13 cellular contexts compared by ENCODE assay signal in genomic region chr1:155263067-155263466, GRCh38. TPM values are rescaled to one million over a fixed set of nuclear protein-coding genes. Genes with fewer than 3 reads are reported as not detected.
A peak's percentile ranks its signal among the peaks of the same experiment; 100 is the strongest.
DNase-seq lines count a peak whose midpoint lies in the region; ATAC-seq, FAIRE-seq and TF ChIP-seq lines count a peak whose summit lies in the region.
"Had no signal": no experiment of that assay in that cellular context is flagged by ENCODE, and none has a peak within 500 bp of the region (broad histone marks: within the 10 kb centered on the region; RNA-seq: fewer than 3 reads in every experiment).

No MANE protein-coding gene starts in this region.

- FAIRE-seq in A549 (lab: Jason Lieb, UNC): no peak

- CTCF ChIA-PET in A549 (lab: Yijun Ruan, JAX): interaction anchor here (1.0 to 16.5 kb wide), 4 partner anchors 13 to 61 kb away, joined by 3 to 326 read pairs (median 4); partner anchors contain the start of gene FDPS

- H3K36me3 ChIP-seq in GM23338 (ENCODE audit: insufficient read depth): peaks cover 59% of the 10 kb centered on the region

- no peak for TF ChIP-seq CTCF in A549 (IDR thresholded peaks at IDR 0.05)
- no peak for TF ChIP-seq CTCF in GM23338 (conservative IDR thresholded peaks at IDR 0.05; ENCODE audit: low read depth in 2 of 2)
- no peak for TF ChIP-seq CTCF in mesothelial cell of epicardium (IDR thresholded peaks at IDR 0.05; ENCODE audit: unreplicated experiment)

- no peak for TF ChIP-seq RAD21 in A549 (conservative IDR thresholded peaks at IDR 0.05 in 1 of 2, IDR thresholded peaks at IDR 0.05 in 1 of 2)

- ATAC-seq in A549: no peak
- no peak for ATAC-seq in GM23338
- no peak for ATAC-seq in GM21526 (IDR thresholded peaks at IDR 0.05; ENCODE audit: low FRiP score, unreplicated experiment)
- ATAC-seq in GM21528 (IDR thresholded peaks at IDR 0.05; ENCODE audit: low FRiP score, unreplicated experiment): no peak
- ATAC-seq in HG02840 (IDR thresholded peaks at IDR 0.05; ENCODE audit: low FRiP score, unreplicated experiment): no peak

- H3K27me3 Mint-ChIP-seq in GM23338 (ENCODE audit: insufficient read depth, low read depth, poor library complexity): peaks cover 15% of the 10 kb centered on the region
- no peaks in the 10 kb centered on the region for H3K27me3 Mint-ChIP-seq in activated T-helper 2 cell treated with anti-CD3 and anti-CD28 coated beads, Interferon-gamma antibody, Interleukin-2, Interleukin-4, amounts not matched to agents 10 μg/mL and 5 μg/mL and 100 μg/mL, durations not matched to agents 14 hours and 24 hours and 36 hours (ENCODE audit: low read depth)
- no peaks in the 10 kb centered on the region for H3K27me3 Mint-ChIP-seq in mesothelial cell of epicardium (ENCODE audit: low read depth)

- H2AFZ ChIP-seq in GM23338: no peak overlapping the region

- DNase-seq in A549 (ENCODE audit: low read depth in 1 of 2, low spot score in 1 of 2) (no peak), GM23338 (ENCODE audit: low spot score) (no peak), mesothelial cell of epicardium (ENCODE audit: low spot score in 2 of 2, unreplicated experiment in 2 of 2) (no peak), substantia nigra (lab: John Stamatoyannopoulos, UW) (no peak)
- no peak for DNase-seq in activated T-helper 2 cell treated with anti-CD3 and anti-CD28 coated beads, Interferon-gamma antibody, Interleukin-2, Interleukin-4, amounts not matched to agents 10 μg/mL and 5 μg/mL and 100 μg/mL, durations not matched to agents 14 hours and 24 hours and 36 hours (ENCODE audit: low spot score)
- DNase-seq: SIG-M5; stimulated activated CD4-positive, alpha-beta T cell treated with anti-CD3 and anti-CD28 coated beads, Interleukin-15, amount 100 ng/mL, for 24 hours had no signal

- H3K9me3 ChIP-seq in A549: no peaks in the 10 kb centered on the region

- H3K9me2 ChIP-seq in GM23338 (ENCODE audit: insufficient read depth): no peaks in the 10 kb centered on the region

- WGBS in A549 (ENCODE audit: missing lambda C conversion rate): 95% methylated on average over 11 of the region's 11 CpGs

- 0 out of 2 replicates have a peak, but pooled peaks cover 11% of the 10 kb centered on the region for H4K20me1 ChIP-seq in GM23338 (replicated peaks; ENCODE audit: insufficient read depth)

- no peak for TF ChIP-seq POLR2A in A549 (IDR thresholded peaks at IDR 0.05; ENCODE audit: low read length)

- peaks cover 14% of the 10 kb centered on the region for H3K4me1 ChIP-seq in A549
- H3K4me1 ChIP-seq in GM23338 (ENCODE audit: insufficient read depth): peaks cover 9% of the 10 kb centered on the region

- peaks cover 59% of the 10 kb centered on the region for H3F3A ChIP-seq in GM23338 (replicated peaks; ENCODE audit: low read depth)

- no peak overlapping the region for H3K4me3 ChIP-seq in A549
- H3K4me3 ChIP-seq in GM23338: no peak overlapping the region

- no peak overlapping the region; the same call in 2 of the 3 replicates for H3K4me3 Mint-ChIP-seq in GM23338
- H3K4me3 Mint-ChIP-seq in activated T-helper 2 cell treated with anti-CD3 and anti-CD28 coated beads, Interferon-gamma antibody, Interleukin-2, Interleukin-4, amounts not matched to agents 10 μg/mL and 5 μg/mL and 100 μg/mL, durations not matched to agents 14 hours and 24 hours and 36 hours (ENCODE audit: low read depth): peak overlapping the region; percentile 98
- H3K4me3 Mint-ChIP-seq in mesothelial cell of epicardium: peak overlapping the region; percentile 2

- peak overlapping the region; percentile 91; the same call in 1 of the 3 replicates for H3K4me2 ChIP-seq in A549
- H3K4me2 ChIP-seq in GM23338: 0 out of 2 replicates have a peak overlapping the region, but pooled peaks have one; percentile 18

- H3K9me3 Mint-ChIP-seq in GM23338 (peaks cover 7% of the 10 kb centered on the region; the same call in 1 of the 3 replicates), mesothelial cell of epicardium (no peaks in the 10 kb centered on the region)
- no peaks in the 10 kb centered on the region for H3K9me3 Mint-ChIP-seq in activated T-helper 2 cell treated with anti-CD3 and anti-CD28 coated beads, Interferon-gamma antibody, Interleukin-2, Interleukin-4, amounts not matched to agents 10 μg/mL and 5 μg/mL and 100 μg/mL, durations not matched to agents 14 hours and 24 hours and 36 hours

- H3K27ac ChIP-seq in A549 (peak overlapping the region in 1 of 2 experiments; percentile 97; a peak in 1 of 6 replicates), GM23338 (ENCODE audit: low read depth) (peak overlapping the region; percentile 81), substantia nigra (ENCODE audit: low read depth, low read length, poor library complexity, severe bottlenecking) (no peak overlapping the region)

- no peaks in the 10 kb centered on the region for H3K27me3 ChIP-seq in GM23338 (ENCODE audit: insufficient read depth)

- H3K4me1 Mint-ChIP-seq in GM23338 (peaks cover 14% of the 10 kb centered on the region), mesothelial cell of epicardium (peaks cover 19% of the 10 kb centered on the region)
- peaks cover 23% of the 10 kb centered on the region for H3K4me1 Mint-ChIP-seq in activated T-helper 2 cell treated with anti-CD3 and anti-CD28 coated beads, Interferon-gamma antibody, Interleukin-2, Interleukin-4, amounts not matched to agents 10 μg/mL and 5 μg/mL and 100 μg/mL, durations not matched to agents 14 hours and 24 hours and 36 hours (ENCODE audit: low read depth)

- intact Hi-C loops in activated T-helper 2 cell treated with anti-CD3 and anti-CD28 coated beads, Interferon-gamma antibody, Interleukin-2, Interleukin-4, amounts not matched to agents 10 μg/mL and 5 μg/mL and 100 μg/mL, durations not matched to agents 14 hours and 24 hours and 36 hours (cut with micrococcal nuclease): loop anchor here (5.0 kb wide), 2 partner anchors 44 to 1239 kb away; partner anchors contain the start of genes FDPS and MEF2D

- no peak for TF ChIP-seq EP300 in A549 (IDR thresholded peaks at IDR 0.05)

- peaks cover 10% of the 10 kb centered on the region for H3K79me2 ChIP-seq in GM23338 (replicated peaks; ENCODE audit: insufficient read depth)

- POLR2A ChIA-PET in A549 (lab: Yijun Ruan, JAX): interaction anchor here (0.9 kb wide), 1 partner anchor 10 kb away, joined by 5 read pairs; the partner anchor contains the start of gene CLK2

- H3K36me3 Mint-ChIP-seq in GM23338 (ENCODE audit: low read depth): peaks cover 72% of the 10 kb centered on the region
- peaks cover 91% of the 10 kb centered on the region for H3K36me3 Mint-ChIP-seq in activated T-helper 2 cell treated with anti-CD3 and anti-CD28 coated beads, Interferon-gamma antibody, Interleukin-2, Interleukin-4, amounts not matched to agents 10 μg/mL and 5 μg/mL and 100 μg/mL, durations not matched to agents 14 hours and 24 hours and 36 hours (ENCODE audit: low read depth)
- peaks cover 35% of the 10 kb centered on the region for H3K36me3 Mint-ChIP-seq in mesothelial cell of epicardium

- H3K27ac Mint-ChIP-seq in GM23338 (0 out of 2 replicates have a peak overlapping the region, but pooled peaks have one; percentile 81), mesothelial cell of epicardium (peak overlapping the region; percentile 98)
- H3K27ac Mint-ChIP-seq in activated T-helper 2 cell treated with anti-CD3 and anti-CD28 coated beads, Interferon-gamma antibody, Interleukin-2, Interleukin-4, amounts not matched to agents 10 μg/mL and 5 μg/mL and 100 μg/mL, durations not matched to agents 14 hours and 24 hours and 36 hours: peak overlapping the region; percentile 19

RNA-seq across cellular contexts. Expression of gene SCAMP3, which starts 0.9 kb away (rescaled TPM):
- polyA plus RNA-seq in A549 (2011; rRNA removed) (135 and 147 TPM in 2 replicates), A549 (2017; fragmentation: RNase III; extraction: RNeasy Plus Mini Kit Qiagen cat#74134 plus additional on column Dnase treatment) (73.1 to 78.1 TPM (median 75.9 TPM) in 3 replicates), GM23338 (2016; fragmentation: Nextera tagmentation; extraction: Ambion mirVana) (38.3 and 50.5 TPM in 2 replicates)
- polyA plus RNA-seq in A549 (2012; cell fraction: cytosol; rRNA removed): 165 and 207 TPM in 2 replicates
- 170 and 184 TPM in 2 replicates for polyA plus RNA-seq in A549 (2012; cell fraction: nucleus; rRNA removed)
- polyA minus RNA-seq in A549 (2011; rRNA and poly(A)+ RNA removed): 116 and 132 TPM in 2 replicates
- 47.2 and 52.5 TPM in 2 replicates for total RNA-seq in GM23338 (2014; rRNA removed; shearing (Covaris generic))
- total RNA-seq in activated T-helper 2 cell treated with anti-CD3 and anti-CD28 coated beads, Interferon-gamma antibody, Interleukin-2, Interleukin-4, amounts not matched to agents 10 μg/mL and 5 μg/mL and 100 μg/mL, durations not matched to agents 14 hours and 24 hours and 36 hours: 113 and 123 TPM in 2 replicates
- total RNA-seq in mesothelial cell of epicardium: 46.8 to 50.5 TPM (median 49.8 TPM) in 3 replicates

RNA-seq across cellular contexts. Expression of gene ENTREP3, which starts 7.8 kb away (rescaled TPM):
- polyA plus RNA-seq in A549 (2011; rRNA removed): 8.4 and 10.7 TPM in 2 replicates
- polyA plus RNA-seq in A549 (2012; cell fraction: cytosol; rRNA removed): 20.4 and 27.3 TPM in 2 replicates
- polyA plus RNA-seq in A549 (2012; cell fraction: nucleus; rRNA removed): 26.3 and 37.8 TPM in 2 replicates
- 22.4 to 29.5 TPM (median 27.3 TPM) in 3 replicates for polyA plus RNA-seq in A549 (2017; fragmentation: RNase III; extraction: RNeasy Plus Mini Kit Qiagen cat#74134 plus additional on column Dnase treatment)
- 8.3 and 8.4 TPM in 2 replicates for polyA minus RNA-seq in A549 (2011; rRNA and poly(A)+ RNA removed)
- 34.7 and 46.3 TPM in 2 replicates for total RNA-seq in GM23338 (2014; rRNA removed; shearing (Covaris generic))
- 18.6 and 19.5 TPM in 2 replicates for polyA plus RNA-seq in GM23338 (2016; fragmentation: Nextera tagmentation; extraction: Ambion mirVana)
- total RNA-seq in activated T-helper 2 cell treated with anti-CD3 and anti-CD28 coated beads, Interferon-gamma antibody, Interleukin-2, Interleukin-4, amounts not matched to agents 10 μg/mL and 5 μg/mL and 100 μg/mL, durations not matched to agents 14 hours and 24 hours and 36 hours: 42.5 and 45.5 TPM in 2 replicates
- 51.9 to 56.1 TPM (median 56.0 TPM) in 3 replicates for total RNA-seq in mesothelial cell of epicardium

RNA-seq across cellular contexts. Expression of gene CLK2, which starts 10.2 kb away (rescaled TPM):
- polyA plus RNA-seq in A549 (2011; rRNA removed) (45.7 and 51.0 TPM in 2 replicates), A549 (2017; fragmentation: RNase III; extraction: RNeasy Plus Mini Kit Qiagen cat#74134 plus additional on column Dnase treatment) (32.4 to 37.9 TPM (median 37.5 TPM) in 3 replicates), GM23338 (2016; fragmentation: Nextera tagmentation; extraction: Ambion mirVana) (23.9 and 27.2 TPM in 2 replicates)
- polyA plus RNA-seq in A549 (2012; cell fraction: cytosol; rRNA removed): 39.6 and 41.6 TPM in 2 replicates
- 201 and 245 TPM in 2 replicates for polyA plus RNA-seq in A549 (2012; cell fraction: nucleus; rRNA removed)
- 56.3 and 70.0 TPM in 2 replicates for polyA minus RNA-seq in A549 (2011; rRNA and poly(A)+ RNA removed)
- 40.4 and 54.6 TPM in 2 replicates for total RNA-seq in GM23338 (2014; rRNA removed; shearing (Covaris generic))
- 95.7 and 96.8 TPM in 2 replicates for total RNA-seq in activated T-helper 2 cell treated with anti-CD3 and anti-CD28 coated beads, Interferon-gamma antibody, Interleukin-2, Interleukin-4, amounts not matched to agents 10 μg/mL and 5 μg/mL and 100 μg/mL, durations not matched to agents 14 hours and 24 hours and 36 hours
- total RNA-seq in mesothelial cell of epicardium: 104 to 108 TPM (median 105 TPM) in 3 replicates

RNA-seq across cellular contexts. Expression of gene HCN3, which starts 14.2 kb away (rescaled TPM):
- 4.1 and 7.3 TPM in 2 replicates for polyA plus RNA-seq in A549 (2011; rRNA removed)
- polyA plus RNA-seq in A549 (2012; cell fraction: cytosol; rRNA removed): 7.7 and 10.1 TPM in 2 replicates
- 45.2 and 51.9 TPM in 2 replicates for polyA plus RNA-seq in A549 (2012; cell fraction: nucleus; rRNA removed)
- 5.3 to 8.1 TPM (median 7.6 TPM) in 3 replicates for polyA plus RNA-seq in A549 (2017; fragmentation: RNase III; extraction: RNeasy Plus Mini Kit Qiagen cat#74134 plus additional on column Dnase treatment)
- 6.4 and 14.3 TPM in 2 replicates for polyA minus RNA-seq in A549 (2011; rRNA and poly(A)+ RNA removed)
- 3.5 and 4.9 TPM in 2 replicates for total RNA-seq in GM23338 (2014; rRNA removed; shearing (Covaris generic))
- 3.4 and 4.6 TPM in 2 replicates for polyA plus RNA-seq in GM23338 (2016; fragmentation: Nextera tagmentation; extraction: Ambion mirVana)
- total RNA-seq in activated T-helper 2 cell treated with anti-CD3 and anti-CD28 coated beads, Interferon-gamma antibody, Interleukin-2, Interleukin-4, amounts not matched to agents 10 μg/mL and 5 μg/mL and 100 μg/mL, durations not matched to agents 14 hours and 24 hours and 36 hours: 4.8 and 5.4 TPM in 2 replicates
- total RNA-seq in mesothelial cell of epicardium: 12.9 to 13.6 TPM (median 13.1 TPM) in 3 replicates

RNA-seq across cellular contexts. Expression of gene PKLR, which starts 38.2 kb away (rescaled TPM):
- polyA plus RNA-seq in A549 (2011; rRNA removed) (0.03 TPM in 1 of 2 replicates, not detected in the other), A549 (2017; fragmentation: RNase III; extraction: RNeasy Plus Mini Kit Qiagen cat#74134 plus additional on column Dnase treatment) (0.03 TPM in 1 of 3 replicates, not detected in the others), GM23338 (2016; fragmentation: Nextera tagmentation; extraction: Ambion mirVana) (1.5 and 2.0 TPM in 2 replicates)
- polyA plus RNA-seq in A549 (2012; cell fraction: cytosol; rRNA removed): 0.03 TPM in 1 of 2 replicates, not detected in the other
- 0.04 and 0.05 TPM in 2 replicates for polyA plus RNA-seq in A549 (2012; cell fraction: nucleus; rRNA removed)
- polyA minus RNA-seq in A549 (2011; rRNA and poly(A)+ RNA removed): not detected in 2 replicates
- 3.3 and 3.7 TPM in 2 replicates for total RNA-seq in GM23338 (2014; rRNA removed; shearing (Covaris generic))
- not detected in 2 replicates for total RNA-seq in activated T-helper 2 cell treated with anti-CD3 and anti-CD28 coated beads, Interferon-gamma antibody, Interleukin-2, Interleukin-4, amounts not matched to agents 10 μg/mL and 5 μg/mL and 100 μg/mL, durations not matched to agents 14 hours and 24 hours and 36 hours
- total RNA-seq in mesothelial cell of epicardium: 0.11 TPM in 1 of 3 replicates, not detected in the others
- total RNA-seq: dermis microvascular lymphatic vessel endothelial cell, myocyte, subcutaneous adipose tissue had no signal

Comparison
In these comparisons a context has a peak if more than half of its experiments do, and no peak if none do; other contexts are left out.
1. H3K27ac Mint-ChIP-seq: peak in every context shown above with its lines; median percentile 98 in mesothelial cell of epicardium; 81 in GM23338; 19 in activated T-helper 2 cell treated with anti-CD3 and anti-CD28 coated beads, Interferon-gamma antibody, Interleukin-2, Interleukin-4, amounts not matched to agents 10 μg/mL and 5 μg/mL and 100 μg/mL, durations not matched to agents 14 hours and 24 hours and 36 hours.